ENCODE assay signal across 9 cellular contexts in genomic region chr11:94776351-94777321, GRCh38. TPM values are rescaled to one million over a fixed set of nuclear protein-coding genes. Genes with fewer than 3 reads are reported as not detected.
DNase-seq lines count a peak whose midpoint lies in the region; ATAC-seq and TF ChIP-seq lines count a peak whose summit lies in the region.
"Had no signal": no experiment of that assay in that cellular context is flagged by ENCODE, and none has a peak within 500 bp of the region (broad histone marks: within the 10 kb centered on the region; RNA-seq: fewer than 3 reads in every experiment).

No MANE protein-coding gene starts in this region.

- no peaks in the 10 kb centered on the region for H3K9me3 Mint-ChIP-seq in activated naive CD8-positive, alpha-beta T cell treated with anti-CD3 and anti-CD28 coated beads, Interleukin-2, amount 10 ng/mL, durations not matched to agents 7 days and 5 days
- H3K9me3 Mint-ChIP-seq in activated naive CD8-positive, alpha-beta T cell treated with anti-CD3 and anti-CD28 coated beads for 36 hours: no peaks in the 10 kb centered on the region
- H3K9me3 Mint-ChIP-seq in activated CD4-positive, alpha-beta T cell treated with anti-CD3 and anti-CD28 coated beads for 36 hours (ENCODE audit: low read depth): no peaks in the 10 kb centered on the region

- H3K27me3 ChIP-seq in PC-9 (ENCODE audit: insufficient read depth, low read depth) (no peaks in the 10 kb centered on the region), right atrium auricular region (no peaks in the 10 kb centered on the region), upper lobe of right lung (no peaks in the 10 kb centered on the region)

- H3K27ac Mint-ChIP-seq in activated naive CD8-positive, alpha-beta T cell treated with anti-CD3 and anti-CD28 coated beads, Interleukin-2, amount 10 ng/mL, durations not matched to agents 7 days and 5 days: no peak overlapping the region
- H3K27ac Mint-ChIP-seq in activated naive CD8-positive, alpha-beta T cell treated with anti-CD3 and anti-CD28 coated beads for 36 hours: no peak overlapping the region
- H3K27ac Mint-ChIP-seq in activated CD4-positive, alpha-beta T cell treated with anti-CD3 and anti-CD28 coated beads for 36 hours: no peak overlapping the region

- ATAC-seq in activated naive CD8-positive, alpha-beta T cell treated with anti-CD3 and anti-CD28 coated beads, Interleukin-2, amount 10 ng/mL, durations not matched to agents 7 days and 5 days (ENCODE audit: low read depth): peak; percentile 60
- peak; percentile 59 for ATAC-seq in upper lobe of right lung
- ATAC-seq in activated CD4-positive, alpha-beta T cell treated with anti-CD3 and anti-CD28 coated beads for 36 hours: no peak

- H3K4me3 ChIP-seq in PC-9: peak overlapping the region; percentile 36; the same call in 1 of the 2 replicates
- no peak overlapping the region for H3K4me3 ChIP-seq in right atrium auricular region
- H3K4me3 ChIP-seq in upper lobe of right lung: no peak overlapping the region
- H3K4me3 ChIP-seq in OCI-LY7 (ENCODE audit: low read depth, low read length, poor library complexity, severe bottlenecking): no peak overlapping the region
- no peak overlapping the region for H3K4me3 ChIP-seq in coronary artery

- H3K36me3 Mint-ChIP-seq in activated naive CD8-positive, alpha-beta T cell treated with anti-CD3 and anti-CD28 coated beads, Interleukin-2, amount 10 ng/mL, durations not matched to agents 7 days and 5 days: peaks cover 2% of the 10 kb centered on the region
- H3K36me3 Mint-ChIP-seq in activated naive CD8-positive, alpha-beta T cell treated with anti-CD3 and anti-CD28 coated beads for 36 hours: no peaks in the 10 kb centered on the region
- H3K36me3 Mint-ChIP-seq in activated CD4-positive, alpha-beta T cell treated with anti-CD3 and anti-CD28 coated beads for 36 hours (ENCODE audit: low read depth): no peaks in the 10 kb centered on the region

- H3F3A ChIP-seq in PC-9 (ENCODE audit: insufficient read depth, low read depth): peaks cover 54% of the 10 kb centered on the region

- no peaks in the 10 kb centered on the region for H3K9me3 ChIP-seq in PC-9 (ENCODE audit: insufficient read depth, low read depth)
- H3K9me3 ChIP-seq in right atrium auricular region: no peaks in the 10 kb centered on the region
- no peaks in the 10 kb centered on the region for H3K9me3 ChIP-seq in upper lobe of right lung
- no peaks in the 10 kb centered on the region for H3K9me3 ChIP-seq in OCI-LY7 (ENCODE audit: low read length)

- H3K9me2 ChIP-seq in PC-9 (ENCODE audit: insufficient read depth) (no peaks in the 10 kb centered on the region), OCI-LY7 (ENCODE audit: insufficient read depth, low read length) (no peaks in the 10 kb centered on the region)

- POLR2A ChIA-PET in activated naive CD8-positive, alpha-beta T cell treated with anti-CD3 and anti-CD28 coated beads, Interleukin-2, amount 10 ng/mL, durations not matched to agents 7 days and 5 days (lab: Charles Lee): no interaction called here
- POLR2A ChIA-PET in PC-9 (lab: Charles Lee; ENCODE audit: unreplicated experiment): no interaction called here
- POLR2A ChIA-PET in activated CD4-positive, alpha-beta T cell treated with anti-CD3 and anti-CD28 coated beads for 36 hours (lab: Charles Lee): no interaction called here
- POLR2A ChIA-PET in OCI-LY7 (lab: Charles Lee): interaction anchor here (0.6 kb wide), 2 partner anchors 412 to 658 kb away, joined by 3 to 5 read pairs; no protein-coding TSS in a partner anchor

- peak overlapping the region; percentile 92 for H3K4me2 ChIP-seq in PC-9
- no peak overlapping the region for H3K4me2 ChIP-seq in OCI-LY7 (ENCODE audit: low read length)

- intact Hi-C loops in PC-9 (cut with micrococcal nuclease; ENCODE audit: unreplicated experiment) (loop anchor here (1.0 to 5.0 kb wide), 2 partner anchors 18 to 39 kb away; no protein-coding TSS in a partner anchor), upper lobe of right lung (cut with DNase I) (no loop called here), OCI-LY7 (cut with micrococcal nuclease; ENCODE audit: unreplicated experiment) (no loop called here)
- intact Hi-C loops in activated CD4-positive, alpha-beta T cell treated with anti-CD3 and anti-CD28 coated beads for 36 hours (cut with DNase I, micrococcal nuclease): no loop called here

- H2AFZ ChIP-seq in PC-9 (no peak overlapping the region), OCI-LY7 (ENCODE audit: low read length) (no peak overlapping the region)
- H2AFZ ChIP-seq: parathyroid adenoma had no signal

- DNase-seq in activated naive CD8-positive, alpha-beta T cell treated with anti-CD3 and anti-CD28 coated beads, Interleukin-2, amount 10 ng/mL, durations not matched to agents 7 days and 5 days: no peak
- DNase-seq in activated naive CD8-positive, alpha-beta T cell treated with anti-CD3 and anti-CD28 coated beads for 36 hours: no peak
- DNase-seq in PC-9 (peak; percentile 64 to 94), right atrium auricular region (ENCODE audit: low spot score) (no peak), upper lobe of right lung (no peak), OCI-LY7 (ENCODE audit: low spot score) (no peak), coronary artery (ENCODE audit: low spot score) (no peak)
- no peak for DNase-seq in activated CD4-positive, alpha-beta T cell treated with anti-CD3 and anti-CD28 coated beads for 36 hours

- H3K27me3 Mint-ChIP-seq in activated naive CD8-positive, alpha-beta T cell treated with anti-CD3 and anti-CD28 coated beads, Interleukin-2, amount 10 ng/mL, durations not matched to agents 7 days and 5 days: peaks cover 31% of the 10 kb centered on the region
- peaks cover 19% of the 10 kb centered on the region for H3K27me3 Mint-ChIP-seq in activated naive CD8-positive, alpha-beta T cell treated with anti-CD3 and anti-CD28 coated beads for 36 hours
- H3K27me3 Mint-ChIP-seq in activated CD4-positive, alpha-beta T cell treated with anti-CD3 and anti-CD28 coated beads for 36 hours: peaks cover 22% of the 10 kb centered on the region

- H3K79me2 ChIP-seq in PC-9 (ENCODE audit: low read depth): peaks cover 100% of the 10 kb centered on the region
- H3K79me2 ChIP-seq in OCI-LY7 (ENCODE audit: insufficient read depth, low read depth, low read length): no peaks in the 10 kb centered on the region

- no TSS peak for BruUV-seq in PC-9 (replicated peaks; lab: Mats Ljungman, UMichigan)
- no TSS peak for BruUV-seq in OCI-LY7 (replicated peaks; lab: Mats Ljungman, UMichigan)

- peaks cover 38% of the 10 kb centered on the region for H4K20me1 ChIP-seq in PC-9 (ENCODE audit: insufficient read depth)
- H4K20me1 ChIP-seq in OCI-LY7 (ENCODE audit: insufficient read depth, low read length): no peaks in the 10 kb centered on the region

- H3K4me3 Mint-ChIP-seq in activated naive CD8-positive, alpha-beta T cell treated with anti-CD3 and anti-CD28 coated beads, Interleukin-2, amount 10 ng/mL, durations not matched to agents 7 days and 5 days: no peak overlapping the region
- no peak overlapping the region for H3K4me3 Mint-ChIP-seq in activated naive CD8-positive, alpha-beta T cell treated with anti-CD3 and anti-CD28 coated beads for 36 hours
- no peak overlapping the region for H3K4me3 Mint-ChIP-seq in activated CD4-positive, alpha-beta T cell treated with anti-CD3 and anti-CD28 coated beads for 36 hours

- H3K36me3 ChIP-seq in PC-9 (ENCODE audit: low read depth) (peaks cover 31% of the 10 kb centered on the region; the same call in 1 of the 2 replicates), right atrium auricular region (no peaks in the 10 kb centered on the region), upper lobe of right lung (no peaks in the 10 kb centered on the region), OCI-LY7 (ENCODE audit: insufficient read depth, low read length) (no peaks in the 10 kb centered on the region)

- TF ChIP-seq CTCF in PC-9 (conservative IDR thresholded peaks at IDR 0.05) (no peak), right atrium auricular region (IDR thresholded peaks at IDR 0.05) (no peak), upper lobe of right lung (IDR thresholded peaks at IDR 0.05) (no peak), OCI-LY7 (conservative IDR thresholded peaks at IDR 0.05; ENCODE audit: low read length) (no peak), coronary artery (IDR thresholded peaks at IDR 0.05) (no peak)

- peaks cover 88% of the 10 kb centered on the region for H3K4me1 ChIP-seq in PC-9 (replicated peaks; ENCODE audit: insufficient read depth)
- peaks cover 0 to 53% of the 10 kb centered on the region in 2 donors for H3K4me1 ChIP-seq in right atrium auricular region
- H3K4me1 ChIP-seq in upper lobe of right lung: peaks cover 65% of the 10 kb centered on the region
- no peaks in the 10 kb centered on the region for H3K4me1 ChIP-seq in OCI-LY7 (ENCODE audit: insufficient read depth, low read length, poor library complexity, severe bottlenecking)

- CTCF ChIA-PET in PC-9 (lab: Charles Lee): interaction anchor here (0.8 kb wide), 1 partner anchor 153 kb away, joined by 4 read pairs; no protein-coding TSS in a partner anchor
- CTCF ChIA-PET in activated CD4-positive, alpha-beta T cell treated with anti-CD3 and anti-CD28 coated beads for 36 hours (lab: Charles Lee): no interaction called here
- CTCF ChIA-PET in OCI-LY7 (lab: Charles Lee; ENCODE audit: unreplicated experiment): no interaction called here

- H3K27ac ChIP-seq in PC-9 (peak overlapping the region; percentile 83), right atrium auricular region (peak overlapping the region; percentile 17 to 39), upper lobe of right lung (no peak overlapping the region), OCI-LY7 (ENCODE audit: low read depth, low read length, poor library complexity, severe bottlenecking) (no peak overlapping the region), coronary artery (peak overlapping the region in 1 of 2 donors; percentile 33)
- H3K27ac ChIP-seq: parathyroid adenoma had no signal

- peaks cover 11% of the 10 kb centered on the region for H3K4me1 Mint-ChIP-seq in activated naive CD8-positive, alpha-beta T cell treated with anti-CD3 and anti-CD28 coated beads, Interleukin-2, amount 10 ng/mL, durations not matched to agents 7 days and 5 days
- H3K4me1 Mint-ChIP-seq in activated naive CD8-positive, alpha-beta T cell treated with anti-CD3 and anti-CD28 coated beads for 36 hours: peaks cover 10% of the 10 kb centered on the region
- peaks cover 9% of the 10 kb centered on the region for H3K4me1 Mint-ChIP-seq in activated CD4-positive, alpha-beta T cell treated with anti-CD3 and anti-CD28 coated beads for 36 hours

RNA-seq across cellular contexts. Expression of gene AMOTL1, which starts 8.5 kb away (rescaled TPM):
- total RNA-seq in activated naive CD8-positive, alpha-beta T cell treated with anti-CD3 and anti-CD28 coated beads, Interleukin-2, amount 10 ng/mL, durations not matched to agents 7 days and 5 days: 1 to 10 TPM; 4.4 to 4.8 TPM
- total RNA-seq in activated naive CD8-positive, alpha-beta T cell treated with anti-CD3 and anti-CD28 coated beads for 36 hours: 1 to 10 TPM; 1.0 to 1.3 TPM
- 48.0 and 60.5 TPM in 2 replicates for total RNA-seq in PC-9 (2021)
- 10 to 100 TPM; 56.7 to 59.5 TPM for total RNA-seq in right atrium auricular region
- total RNA-seq in upper lobe of right lung: 62.5 TPM
- total RNA-seq in activated CD4-positive, alpha-beta T cell treated with anti-CD3 and anti-CD28 coated beads for 36 hours: 1 to 10 TPM; 1.8 to 2.3 TPM
- not detected in 2 replicates for total RNA-seq in OCI-LY7 (2014; rRNA removed; shearing (Covaris generic))
- not detected in 2 replicates for total RNA-seq in OCI-LY7 (2022)

Comparison
In these comparisons a context has a peak if more than half of its experiments do, and no peak if none do; other contexts are left out.
1. DNase-seq: peak in PC-9 (2 of 2); none in activated naive CD8-positive, alpha-beta T cell treated with anti-CD3 and anti-CD28 coated beads, Interleukin-2, amount 10 ng/mL, durations not matched to agents 7 days and 5 days (single experiment), activated naive CD8-positive, alpha-beta T cell treated with anti-CD3 and anti-CD28 coated beads for 36 hours (single experiment), right atrium auricular region (single experiment), upper lobe of right lung (single experiment), activated CD4-positive, alpha-beta T cell treated with anti-CD3 and anti-CD28 coated beads for 36 hours (single experiment), OCI-LY7 (single experiment) and coronary artery (single experiment).
2. H3K27ac ChIP-seq: peak in PC-9 (single experiment) and right atrium auricular region (2 of 2); none in upper lobe of right lung (single experiment) and OCI-LY7 (single experiment).